ENCODE assay signal across 1 cellular context in genomic region chr7:97018126-97018601, GRCh38.
TF ChIP-seq lines count a peak whose summit lies in the region.

No MANE protein-coding gene starts in this region.

TF ChIP-seq in WTC11, 78 proteins besides CTCF, POLR2A, EP300 and RAD21 (continued from another document):
- TF ChIP-seq, protein P1, sequence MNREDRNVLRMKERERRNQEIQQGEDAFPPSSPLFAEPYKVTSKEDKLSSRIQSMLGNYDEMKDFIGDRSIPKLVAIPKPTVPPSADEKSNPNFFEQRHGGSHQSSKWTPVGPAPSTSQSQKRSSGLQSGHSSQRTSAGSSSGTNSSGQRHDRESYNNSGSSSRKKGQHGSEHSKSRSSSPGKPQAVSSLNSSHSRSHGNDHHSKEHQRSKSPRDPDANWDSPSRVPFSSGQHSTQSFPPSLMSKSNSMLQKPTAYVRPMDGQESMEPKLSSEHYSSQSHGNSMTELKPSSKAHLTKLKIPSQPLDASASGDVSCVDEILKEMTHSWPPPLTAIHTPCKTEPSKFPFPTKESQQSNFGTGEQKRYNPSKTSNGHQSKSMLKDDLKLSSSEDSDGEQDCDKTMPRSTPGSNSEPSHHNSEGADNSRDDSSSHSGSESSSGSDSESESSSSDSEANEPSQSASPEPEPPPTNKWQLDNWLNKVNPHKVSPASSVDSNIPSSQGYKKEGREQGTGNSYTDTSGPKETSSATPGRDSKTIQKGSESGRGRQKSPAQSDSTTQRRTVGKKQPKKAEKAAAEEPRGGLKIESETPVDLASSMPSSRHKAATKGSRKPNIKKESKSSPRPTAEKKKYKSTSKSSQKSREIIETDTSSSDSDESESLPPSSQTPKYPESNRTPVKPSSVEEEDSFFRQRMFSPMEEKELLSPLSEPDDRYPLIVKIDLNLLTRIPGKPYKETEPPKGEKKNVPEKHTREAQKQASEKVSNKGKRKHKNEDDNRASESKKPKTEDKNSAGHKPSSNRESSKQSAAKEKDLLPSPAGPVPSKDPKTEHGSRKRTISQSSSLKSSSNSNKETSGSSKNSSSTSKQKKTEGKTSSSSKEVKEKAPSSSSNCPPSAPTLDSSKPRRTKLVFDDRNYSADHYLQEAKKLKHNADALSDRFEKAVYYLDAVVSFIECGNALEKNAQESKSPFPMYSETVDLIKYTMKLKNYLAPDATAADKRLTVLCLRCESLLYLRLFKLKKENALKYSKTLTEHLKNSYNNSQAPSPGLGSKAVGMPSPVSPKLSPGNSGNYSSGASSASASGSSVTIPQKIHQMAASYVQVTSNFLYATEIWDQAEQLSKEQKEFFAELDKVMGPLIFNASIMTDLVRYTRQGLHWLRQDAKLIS (CRISPR knock-in tag; IDR thresholded peaks at IDR 0.05; ENCODE audit: borderline replicate concordance): no peak
- TF ChIP-seq CBFB (CRISPR knock-in tag; IDR thresholded peaks at IDR 0.05; ENCODE audit: low read depth) (no peak), HMGA2 (CRISPR knock-in tag; IDR thresholded peaks at IDR 0.05) (no peak), NR1H2 (CRISPR knock-in tag; IDR thresholded peaks at IDR 0.05) (no peak), TP53 (CRISPR knock-in tag; IDR thresholded peaks at IDR 0.05) (no peak), GRHL2 (CRISPR knock-in tag; IDR thresholded peaks at IDR 0.05; ENCODE audit: insufficient replicate concordance, severe bottlenecking) (no peak)
